Comparison of ENCODE assay signal across 10 cellular contexts in genomic region chr9:76153372-76153771, GRCh38.
"Had no signal": no experiment of that assay in that cellular context is flagged by ENCODE, and none has a peak within 500 bp of the region (broad histone marks: within the 10 kb centered on the region; RNA-seq: fewer than 3 reads in every experiment).

No MANE protein-coding gene starts in this region.

- DNase-seq: GM23248, H9, HCEC 1CT, KBM-7 had no signal

- H3K4me2 ChIP-seq: KMS-11 had no signal

- H3K27ac Mint-ChIP-seq: H9, IgD-negative memory B cell had no signal

- H3K27me3 Mint-ChIP-seq: IgD-negative memory B cell had no signal

- FAIRE-seq: H1, H54, HepG2 had no signal

- H3K9me3 Mint-ChIP-seq: H9, IgD-negative memory B cell had no signal

- ATAC-seq: HepG2 had no signal

- H3K4me3 ChIP-seq: GM23248 had no signal

- H3K27ac ChIP-seq: GM23248, HL-60, KMS-11 had no signal

- H3K36me3 Mint-ChIP-seq: IgD-negative memory B cell had no signal

- H3K4me3 Mint-ChIP-seq: H9, IgD-negative memory B cell had no signal

- H3K9ac ChIP-seq: GM23248, KMS-11 had no signal
